In the genomic region with DNA sequence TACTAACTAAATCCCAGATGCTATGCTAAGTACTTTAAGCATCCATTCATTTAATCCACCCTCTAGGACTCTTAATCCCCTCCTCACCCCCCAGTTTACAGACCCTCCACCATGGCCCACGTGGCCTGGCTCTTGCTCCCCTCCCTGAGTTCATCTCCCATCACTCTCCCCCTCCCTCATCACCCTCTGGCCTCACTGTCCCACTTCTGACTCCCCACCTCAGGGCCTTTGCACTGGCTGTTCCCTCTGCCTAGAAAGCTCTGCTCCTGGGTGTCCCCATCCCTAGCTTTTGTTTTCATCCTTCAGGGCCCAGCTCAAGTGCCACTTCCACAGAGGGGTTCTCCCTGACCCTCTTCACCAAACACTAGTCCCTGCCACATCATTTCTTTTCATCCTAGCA, we compare ENCODE assay signal across 19 cellular contexts. TPM values are rescaled to one million over a fixed set of nuclear protein-coding genes. Genes with fewer than 3 reads are reported as not detected.
DNase-seq lines count a peak whose midpoint lies in the region; ATAC-seq, FAIRE-seq and TF ChIP-seq lines count a peak whose summit lies in the region.
"Had no signal": no experiment of that assay in that cellular context is flagged by ENCODE, and none has a peak within 500 bp of the region (broad histone marks: within the 10 kb centered on the region; RNA-seq: fewer than 3 reads in every experiment).

No MANE protein-coding gene starts in this region.

- no peaks in the 10 kb centered on the region for H3K9me3 ChIP-seq in CD4-positive, CD25-positive, alpha-beta regulatory T cell (ENCODE audit: control insufficient read depth in 2 of 2, low read length in 2 of 2)
- H3K9me3 ChIP-seq in K562 (replicated peaks; ENCODE audit: control insufficient read depth, insufficient read depth, low read depth, low read length): no peaks in the 10 kb centered on the region
- H3K9me3 ChIP-seq: MG63 had no signal

- H4K20me1 ChIP-seq in K562 (replicated peaks; ENCODE audit: control insufficient read depth, insufficient read depth, low read length): no peaks in the 10 kb centered on the region

- in situ Hi-C loops in K562 (cut with MboI): no loop called here

- TF ChIP-seq POLR2A in K562 (conservative IDR thresholded peaks at IDR 0.05): no peak

- H3K27me3 Mint-ChIP-seq in activated CD4-positive, alpha-beta memory T cell treated with anti-CD3 and anti-CD28 coated beads, Interleukin-2, amount 10 ng/mL, durations not matched to agents 7 days and 5 days: no peaks in the 10 kb centered on the region
- H3K27me3 Mint-ChIP-seq in activated CD4-positive, alpha-beta memory T cell treated with anti-CD3 and anti-CD28 coated beads for 36 hours: no peaks in the 10 kb centered on the region
- H3K27me3 Mint-ChIP-seq in CD4-positive, CD25-positive, alpha-beta regulatory T cell: peaks cover 5% of the 10 kb centered on the region

- intact Hi-C loops in activated CD4-positive, alpha-beta memory T cell treated with anti-CD3 and anti-CD28 coated beads for 36 hours (cut with micrococcal nuclease): loop anchor here (5.0 kb wide), 2 partner anchors 718 to 1012 kb away; a partner anchor contains a TSS
- intact Hi-C loops in K562 (cut with micrococcal nuclease): loop anchor here (10.0 kb wide), 1 partner anchor 75 kb away; a partner anchor contains a TSS

- BruUV-seq in K562 (replicated peaks; lab: Mats Ljungman, UMichigan): no TSS peak

- peaks cover 61% of the 10 kb centered on the region for H3K4me1 ChIP-seq in CD4-positive, CD25-positive, alpha-beta regulatory T cell (ENCODE audit: control insufficient read depth, insufficient read depth, low read length, poor library complexity, severe bottlenecking)
- peaks cover 7 to 17% of the 10 kb centered on the region in 2 experiments; a peak in 4 of 5 replicates for H3K4me1 ChIP-seq in K562 (replicated peaks in 1 of 2; ENCODE audit: control insufficient read depth in 2 of 2, insufficient read depth in 2 of 2, low read length in 2 of 2)

- H3K79me2 ChIP-seq in K562 (ENCODE audit: control insufficient read depth, insufficient read depth, low read length): peaks cover 12% of the 10 kb centered on the region

- no peak for TF ChIP-seq CTCF in K562 (IDR thresholded peaks at IDR 0.05 in 2 of 3, conservative IDR thresholded peaks at IDR 0.05 in 1 of 3; ENCODE audit: insufficient read depth in 2 of 3, low read depth in 1 of 3, low read length in 3 of 3)

- FAIRE-seq in K562 (lab: Jason Lieb, UNC): no peak
- FAIRE-seq: GM12892, H54, HepG2 had no signal

- H3K9ac ChIP-seq in K562 (ENCODE audit: insufficient read depth in 1 of 2, low read depth in 2 of 2, low read length in 2 of 2): no peak overlapping the region

- H3K4me2 ChIP-seq in K562 (ENCODE audit: insufficient read depth, low read length): no peak overlapping the region

- H3K36me3 ChIP-seq in CD4-positive, CD25-positive, alpha-beta regulatory T cell (ENCODE audit: control insufficient read depth, insufficient read depth, low read length): no peaks in the 10 kb centered on the region
- H3K36me3 ChIP-seq in K562 (ENCODE audit: control insufficient read depth, insufficient read depth, low read length): peaks cover 9% of the 10 kb centered on the region; the same call in 2 of the 3 replicates

- POLR2A ChIA-PET in activated CD4-positive, alpha-beta memory T cell treated with anti-CD3 and anti-CD28 coated beads, Interleukin-2, amount 10 ng/mL, durations not matched to agents 7 days and 5 days (lab: Charles Lee): no interaction called here
- POLR2A ChIA-PET in activated CD4-positive, alpha-beta memory T cell treated with anti-CD3 and anti-CD28 coated beads for 36 hours (lab: Charles Lee): no interaction called here
- POLR2A ChIA-PET in K562 (lab: Yijun Ruan, JAX): interaction anchor here (0.8 kb wide), 1 partner anchor 25 kb away, joined by 3 read pairs; no protein-coding TSS in a partner anchor

- ATAC-seq in CD4-positive, CD25-positive, alpha-beta regulatory T cell (ENCODE audit: low read depth in 2 of 2): no peak
- ATAC-seq in K562: no peak
- ATAC-seq in GM21825 (IDR thresholded peaks at IDR 0.05; ENCODE audit: unreplicated experiment): no peak
- no peak for ATAC-seq in GM19452 (IDR thresholded peaks at IDR 0.05; ENCODE audit: unreplicated experiment)
- ATAC-seq: HepG2 had no signal

- TF ChIP-seq EP300 in K562 (IDR thresholded peaks at IDR 0.05; ENCODE audit: low read length): no peak

- no peaks in the 10 kb centered on the region for H3K9me3 Mint-ChIP-seq in activated CD4-positive, alpha-beta memory T cell treated with anti-CD3 and anti-CD28 coated beads, Interleukin-2, amount 10 ng/mL, durations not matched to agents 7 days and 5 days
- no peaks in the 10 kb centered on the region for H3K9me3 Mint-ChIP-seq in activated CD4-positive, alpha-beta memory T cell treated with anti-CD3 and anti-CD28 coated beads for 36 hours
- H3K9me3 Mint-ChIP-seq in CD4-positive, CD25-positive, alpha-beta regulatory T cell: peaks cover 0 to 2% (median 0%) of the 10 kb centered on the region in 7 donors

- DNase-seq in activated CD4-positive, alpha-beta memory T cell treated with anti-CD3 and anti-CD28 coated beads, Interleukin-2, amount 10 ng/mL, durations not matched to agents 7 days and 5 days: no peak
- no peak for DNase-seq in activated CD4-positive, alpha-beta memory T cell treated with anti-CD3 and anti-CD28 coated beads for 36 hours
- no peak for DNase-seq in CD4-positive, CD25-positive, alpha-beta regulatory T cell
- DNase-seq in NCI-H82 (lab: John Stamatoyannopoulos, UW): peak; percentile 81
- no peak for DNase-seq in K562 (ENCODE audit: extremely low read depth in 1 of 4, low spot score in 3 of 4)
- DNase-seq in activated gamma-delta T cell (lab: John Stamatoyannopoulos, UW): no peak
- DNase-seq: C1 segment of cervical spinal cord; Karpas-422; NCI-H1092 treated with DMSO at 0.1 percent for 48 hours; NCI-H1694; NCI-H526; NK-92 treated with Interleukin-12 subunit alpha and Interleukin-12 subunit beta, amount 100 ng/mL, for 24 hours; SHP77 had no signal

- H3K27ac Mint-ChIP-seq in activated CD4-positive, alpha-beta memory T cell treated with anti-CD3 and anti-CD28 coated beads, Interleukin-2, amount 10 ng/mL, durations not matched to agents 7 days and 5 days: peak overlapping the region; percentile 47
- no peak overlapping the region for H3K27ac Mint-ChIP-seq in activated CD4-positive, alpha-beta memory T cell treated with anti-CD3 and anti-CD28 coated beads for 36 hours
- H3K27ac Mint-ChIP-seq in CD4-positive, CD25-positive, alpha-beta regulatory T cell: peak overlapping the region in 2 of 3 donors; percentile 51 to 69

- no peak for TF ChIP-seq RAD21 in K562 (CRISPR knock-in tag; conservative IDR thresholded peaks at IDR 0.05 in 1 of 2, IDR thresholded peaks at IDR 0.05 in 1 of 2)

- peaks cover 12% of the 10 kb centered on the region for H3K36me3 Mint-ChIP-seq in activated CD4-positive, alpha-beta memory T cell treated with anti-CD3 and anti-CD28 coated beads, Interleukin-2, amount 10 ng/mL, durations not matched to agents 7 days and 5 days (ENCODE audit: low read depth)
- H3K36me3 Mint-ChIP-seq in activated CD4-positive, alpha-beta memory T cell treated with anti-CD3 and anti-CD28 coated beads for 36 hours: no peaks in the 10 kb centered on the region
- no peaks in the 10 kb centered on the region for H3K36me3 Mint-ChIP-seq in CD4-positive, CD25-positive, alpha-beta regulatory T cell

- H3K4me1 Mint-ChIP-seq in activated CD4-positive, alpha-beta memory T cell treated with anti-CD3 and anti-CD28 coated beads, Interleukin-2, amount 10 ng/mL, durations not matched to agents 7 days and 5 days: peaks cover 63% of the 10 kb centered on the region
- H3K4me1 Mint-ChIP-seq in activated CD4-positive, alpha-beta memory T cell treated with anti-CD3 and anti-CD28 coated beads for 36 hours (ENCODE audit: low read depth): peaks cover 48% of the 10 kb centered on the region
- H3K4me1 Mint-ChIP-seq in CD4-positive, CD25-positive, alpha-beta regulatory T cell: peaks cover 8 to 78% (median 51%) of the 10 kb centered on the region in 4 donors

- H2AFZ ChIP-seq in K562 (ENCODE audit: low read depth, low read length): no peak overlapping the region

- no peaks in the 10 kb centered on the region for H3K9me1 ChIP-seq in K562 (ENCODE audit: control insufficient read depth, insufficient read depth, low read length)

- H3K4me3 ChIP-seq in CD4-positive, CD25-positive, alpha-beta regulatory T cell (ENCODE audit: low read depth, low read length): no peak overlapping the region
- H3K4me3 ChIP-seq in K562: no peak overlapping the region
- H3K4me3 ChIP-seq: MG63 had no signal

- no peak overlapping the region for H3K27ac ChIP-seq in CD4-positive, CD25-positive, alpha-beta regulatory T cell (ENCODE audit: insufficient read depth, low read length, poor library complexity, severe bottlenecking)
- no peak overlapping the region for H3K27ac ChIP-seq in K562 (ENCODE audit: extremely low read depth, low read depth, low read length)

- no peak overlapping the region for H3K4me3 Mint-ChIP-seq in activated CD4-positive, alpha-beta memory T cell treated with anti-CD3 and anti-CD28 coated beads, Interleukin-2, amount 10 ng/mL, durations not matched to agents 7 days and 5 days
- H3K4me3 Mint-ChIP-seq in activated CD4-positive, alpha-beta memory T cell treated with anti-CD3 and anti-CD28 coated beads for 36 hours: no peak overlapping the region
- no peak overlapping the region for H3K4me3 Mint-ChIP-seq in CD4-positive, CD25-positive, alpha-beta regulatory T cell

- WGBS in K562 (ENCODE audit: insufficient coverage, low coverage, missing lambda C conversion rate): 83% methylated on average over 1 of the region's 1 CpG

- H3K27me3 ChIP-seq in CD4-positive, CD25-positive, alpha-beta regulatory T cell (ENCODE audit: control insufficient read depth, insufficient read depth, low read length): no peaks in the 10 kb centered on the region
- no peaks in the 10 kb centered on the region for H3K27me3 ChIP-seq in K562 (ENCODE audit: control insufficient read depth in 2 of 2, insufficient read depth in 2 of 2, low read length in 2 of 2)
- H3K27me3 ChIP-seq: MG63 had no signal

- CTCF ChIA-PET in activated CD4-positive, alpha-beta memory T cell treated with anti-CD3 and anti-CD28 coated beads, Interleukin-2, amount 10 ng/mL, durations not matched to agents 7 days and 5 days (lab: Charles Lee): interaction anchor here (1.1 kb wide), 1 partner anchor 30 kb away, joined by 4 read pairs; no protein-coding TSS in a partner anchor
- CTCF ChIA-PET in activated CD4-positive, alpha-beta memory T cell treated with anti-CD3 and anti-CD28 coated beads for 36 hours (lab: Charles Lee): no interaction called here
- CTCF ChIA-PET in K562 (lab: Yijun Ruan, JAX; ENCODE audit: low intra/inter-chr PET ratio): no interaction called here

RNA-seq across cellular contexts. Expression of a gene that starts 4.2 kb away (rescaled TPM):
- total RNA-seq in activated CD4-positive, alpha-beta memory T cell treated with anti-CD3 and anti-CD28 coated beads, Interleukin-2, amount 10 ng/mL, durations not matched to agents 7 days and 5 days: 10 to 100 TPM; 10.8 to 11.2 TPM
- 1 to 10 TPM; 4.7 to 5.1 TPM for total RNA-seq in activated CD4-positive, alpha-beta memory T cell treated with anti-CD3 and anti-CD28 coated beads for 36 hours
- 22.3 TPM for total RNA-seq in CD4-positive, CD25-positive, alpha-beta regulatory T cell
- polyA plus RNA-seq in CD4-positive, CD25-positive, alpha-beta regulatory T cell: 10 to 100 TPM; 23.9 to 28.4 (median 24.3) TPM
- 2.5 and 4.1 TPM in 2 replicates for total RNA-seq in K562 (2011; cell fraction: chromatin; rRNA removed; ENCODE audit: low replicate concordance)
- total RNA-seq in K562 (2011; cell fraction: nucleolus; rRNA removed): 2.6 and 4.3 TPM in 2 replicates
- 2.5 and 2.7 TPM in 2 replicates for total RNA-seq in K562 (2011; cell fraction: nucleoplasm; rRNA removed)
- total RNA-seq in K562 (2014; rRNA removed) (3.5 and 6.7 TPM in 2 replicates), K562 (2014; rRNA removed; fragmentation: Illumina TruSeq; extraction: Trizol) (0.54 and 1.6 TPM in 2 replicates), K562 (2015; rRNA removed; fragmentation: Illumina TruSeq; extraction: Trizol) (5.2 and 5.5 TPM in 2 replicates), K562 (2021) (6.0 and 6.9 TPM in 2 replicates)
- polyA plus RNA-seq in K562 (2011; rRNA removed) (2.8 and 5.8 TPM in 2 replicates), K562 (2014; fragmentation: Illumina TruSeq; extraction: Trizol) (2.2 and 3.4 TPM in 2 replicates), K562 (2014; fragmentation: Nextera tagmentation; extraction: Ambion mirVana) (1 to 10 TPM in 1 of 2 experiments, under 1 TPM in 1; 0.83 to 1.4 TPM), K562 (2014; rRNA removed) (3.4 and 3.5 TPM in 2 replicates)
- 5.3 and 10.7 TPM in 2 replicates for polyA plus RNA-seq in K562 (2011; cell fraction: cytosol; rRNA removed)
- polyA plus RNA-seq in K562 (2011; cell fraction: nucleus; rRNA removed): 5.0 and 5.1 TPM in 2 replicates
- polyA plus RNA-seq in K562 (2012): 9.2 and 11.3 TPM in 2 replicates
- polyA minus RNA-seq in K562 (2011; rRNA and poly(A)+ RNA removed): 0.69 and 0.84 TPM in 2 replicates
- 2.3 and 2.5 TPM in 2 replicates for polyA minus RNA-seq in K562 (2011; cell fraction: cytosol; rRNA and poly(A)+ RNA removed)
- 1.9 and 2.3 TPM in 2 replicates for polyA minus RNA-seq in K562 (2011; cell fraction: nucleus; rRNA and poly(A)+ RNA removed)

RNA-seq across cellular contexts. Expression of a gene that starts 6.0 kb away (rescaled TPM):
- total RNA-seq in activated CD4-positive, alpha-beta memory T cell treated with anti-CD3 and anti-CD28 coated beads, Interleukin-2, amount 10 ng/mL, durations not matched to agents 7 days and 5 days: 100 to 1,000 TPM; 236 to 247 TPM
- 100 to 1,000 TPM; 108 to 110 TPM for total RNA-seq in activated CD4-positive, alpha-beta memory T cell treated with anti-CD3 and anti-CD28 coated beads for 36 hours
- 414 TPM for total RNA-seq in CD4-positive, CD25-positive, alpha-beta regulatory T cell
- polyA plus RNA-seq in CD4-positive, CD25-positive, alpha-beta regulatory T cell: 10 to 100 TPM; 31.6 to 51.8 (median 46.9) TPM
- 64.3 and 157 TPM in 2 replicates for total RNA-seq in K562 (2011; cell fraction: chromatin; rRNA removed; ENCODE audit: low replicate concordance)
- 136 and 144 TPM in 2 replicates for total RNA-seq in K562 (2011; cell fraction: nucleolus; rRNA removed)
- total RNA-seq in K562 (2011; cell fraction: nucleoplasm; rRNA removed): 124 and 158 TPM in 2 replicates
- 18.6 and 25.8 TPM in 2 replicates for total RNA-seq in K562 (2014; rRNA removed)
- total RNA-seq in K562 (2014; rRNA removed; fragmentation: Illumina TruSeq; extraction: Trizol): 10.4 and 12.3 TPM in 2 replicates
- 14.7 and 17.2 TPM in 2 replicates for total RNA-seq in K562 (2015; rRNA removed; fragmentation: Illumina TruSeq; extraction: Trizol)
- 131 and 159 TPM in 2 replicates for total RNA-seq in K562 (2021)
- polyA plus RNA-seq in K562 (2011; rRNA removed): 11.8 and 13.4 TPM in 2 replicates
- polyA plus RNA-seq in K562 (2011; cell fraction: cytosol; rRNA removed): 15.8 and 29.1 TPM in 2 replicates
- polyA plus RNA-seq in K562 (2011; cell fraction: nucleus; rRNA removed): 32.7 and 67.7 TPM in 2 replicates
- polyA plus RNA-seq in K562 (2012): 114 and 117 TPM in 2 replicates
- polyA plus RNA-seq in K562 (2014; fragmentation: Illumina TruSeq; extraction: Trizol): 45.7 and 64.4 TPM in 2 replicates
- polyA plus RNA-seq in K562 (2014; fragmentation: Nextera tagmentation; extraction: Ambion mirVana): under 1 TPM; 0.24 to 0.77 TPM
- 35.2 and 37.8 TPM in 2 replicates for polyA plus RNA-seq in K562 (2014; rRNA removed)
- 8.5 and 9.4 TPM in 2 replicates for polyA minus RNA-seq in K562 (2011; rRNA and poly(A)+ RNA removed)
- 77.3 and 101 TPM in 2 replicates for polyA minus RNA-seq in K562 (2011; cell fraction: cytosol; rRNA and poly(A)+ RNA removed)
- polyA minus RNA-seq in K562 (2011; cell fraction: nucleus; rRNA and poly(A)+ RNA removed): 19.0 and 20.9 TPM in 2 replicates

RNA-seq across cellular contexts. Expression of a gene that starts 16.6 kb away (rescaled TPM):
- total RNA-seq in activated CD4-positive, alpha-beta memory T cell treated with anti-CD3 and anti-CD28 coated beads, Interleukin-2, amount 10 ng/mL, durations not matched to agents 7 days and 5 days: 1 to 10 TPM; 8.0 to 9.6 TPM
- 1 to 10 TPM; 4.5 to 4.6 TPM for total RNA-seq in activated CD4-positive, alpha-beta memory T cell treated with anti-CD3 and anti-CD28 coated beads for 36 hours
- 12.4 TPM for total RNA-seq in CD4-positive, CD25-positive, alpha-beta regulatory T cell
- polyA plus RNA-seq in CD4-positive, CD25-positive, alpha-beta regulatory T cell: 1 to 10 TPM; 2.0 to 7.5 (median 4.0) TPM
- total RNA-seq in K562 (2011; cell fraction: chromatin; rRNA removed; ENCODE audit: low replicate concordance): 24.4 and 50.0 TPM in 2 replicates
- 29.5 and 29.9 TPM in 2 replicates for total RNA-seq in K562 (2011; cell fraction: nucleolus; rRNA removed)
- total RNA-seq in K562 (2011; cell fraction: nucleoplasm; rRNA removed): 34.4 and 41.6 TPM in 2 replicates
- 2.8 and 4.3 TPM in 2 replicates for total RNA-seq in K562 (2014; rRNA removed)
- 1.5 and 1.6 TPM in 2 replicates for total RNA-seq in K562 (2014; rRNA removed; fragmentation: Illumina TruSeq; extraction: Trizol)
- 1.7 and 1.8 TPM in 2 replicates for total RNA-seq in K562 (2015; rRNA removed; fragmentation: Illumina TruSeq; extraction: Trizol)
- 2.3 and 2.7 TPM in 2 replicates for total RNA-seq in K562 (2021)
- 3.0 and 3.9 TPM in 2 replicates for polyA plus RNA-seq in K562 (2011; rRNA removed)
- polyA plus RNA-seq in K562 (2011; cell fraction: cytosol; rRNA removed): 2.3 and 3.1 TPM in 2 replicates
- polyA plus RNA-seq in K562 (2011; cell fraction: nucleus; rRNA removed): 18.6 and 23.2 TPM in 2 replicates
- 2.8 and 6.9 TPM in 2 replicates for polyA plus RNA-seq in K562 (2012)
- polyA plus RNA-seq in K562 (2014; fragmentation: Illumina TruSeq; extraction: Trizol): 3.0 and 3.1 TPM in 2 replicates
- polyA plus RNA-seq in K562 (2014; fragmentation: Nextera tagmentation; extraction: Ambion mirVana): 1 to 10 TPM; 1.2 to 1.8 TPM
- polyA plus RNA-seq in K562 (2014; rRNA removed): 3.1 and 5.2 TPM in 2 replicates
- polyA minus RNA-seq in K562 (2011; rRNA and poly(A)+ RNA removed): 1.9 and 2.4 TPM in 2 replicates
- polyA minus RNA-seq in K562 (2011; cell fraction: cytosol; rRNA and poly(A)+ RNA removed): 2.0 and 3.7 TPM in 2 replicates
- polyA minus RNA-seq in K562 (2011; cell fraction: nucleus; rRNA and poly(A)+ RNA removed): 5.4 and 6.3 TPM in 2 replicates

RNA-seq across cellular contexts. Expression of a gene that starts 37.4 kb away (rescaled TPM):
- 10 to 100 TPM; 18.8 to 25.2 TPM for total RNA-seq in activated CD4-positive, alpha-beta memory T cell treated with anti-CD3 and anti-CD28 coated beads, Interleukin-2, amount 10 ng/mL, durations not matched to agents 7 days and 5 days
- total RNA-seq in activated CD4-positive, alpha-beta memory T cell treated with anti-CD3 and anti-CD28 coated beads for 36 hours: 10 to 100 TPM; 43.0 to 45.5 TPM
- total RNA-seq in CD4-positive, CD25-positive, alpha-beta regulatory T cell: 13.9 TPM
- polyA plus RNA-seq in CD4-positive, CD25-positive, alpha-beta regulatory T cell: 10 to 100 TPM; 46.1 to 65.3 (median 58.6) TPM
- total RNA-seq in K562 (2011; cell fraction: chromatin; rRNA removed; ENCODE audit: low replicate concordance): 10.4 and 27.0 TPM in 2 replicates
- total RNA-seq in K562 (2011; cell fraction: nucleolus; rRNA removed): 28.7 and 35.4 TPM in 2 replicates
- total RNA-seq in K562 (2011; cell fraction: nucleoplasm; rRNA removed): 18.0 and 19.2 TPM in 2 replicates
- total RNA-seq in K562 (2014; rRNA removed) (37.8 and 47.1 TPM in 2 replicates), K562 (2014; rRNA removed; fragmentation: Illumina TruSeq; extraction: Trizol) (8.6 and 10.9 TPM in 2 replicates), K562 (2015; rRNA removed; fragmentation: Illumina TruSeq; extraction: Trizol) (32.5 and 35.0 TPM in 2 replicates), K562 (2021) (59.7 and 66.0 TPM in 2 replicates)
- polyA plus RNA-seq in K562 (2011; rRNA removed) (43.3 and 53.6 TPM in 2 replicates), K562 (2014; fragmentation: Illumina TruSeq; extraction: Trizol) (22.3 and 47.3 TPM in 2 replicates), K562 (2014; fragmentation: Nextera tagmentation; extraction: Ambion mirVana) (10 to 100 TPM; 15.1 to 41.8 TPM), K562 (2014; rRNA removed) (75.5 and 76.1 TPM in 2 replicates)
- polyA plus RNA-seq in K562 (2011; cell fraction: cytosol; rRNA removed): 64.2 and 117 TPM in 2 replicates
- polyA plus RNA-seq in K562 (2011; cell fraction: nucleus; rRNA removed): 33.3 and 35.8 TPM in 2 replicates
- 51.8 and 96.9 TPM in 2 replicates for polyA plus RNA-seq in K562 (2012)
- polyA minus RNA-seq in K562 (2011; rRNA and poly(A)+ RNA removed): 8.8 and 12.2 TPM in 2 replicates
- 19.4 and 42.8 TPM in 2 replicates for polyA minus RNA-seq in K562 (2011; cell fraction: cytosol; rRNA and poly(A)+ RNA removed)
- polyA minus RNA-seq in K562 (2011; cell fraction: nucleus; rRNA and poly(A)+ RNA removed): 10.1 and 11.0 TPM in 2 replicates

RNA-seq across cellular contexts. Expression of a gene that starts 37.9 kb away (rescaled TPM):
- 10 to 100 TPM; 17.9 to 27.1 TPM for total RNA-seq in activated CD4-positive, alpha-beta memory T cell treated with anti-CD3 and anti-CD28 coated beads, Interleukin-2, amount 10 ng/mL, durations not matched to agents 7 days and 5 days
- total RNA-seq in activated CD4-positive, alpha-beta memory T cell treated with anti-CD3 and anti-CD28 coated beads for 36 hours: 10 to 100 TPM; 17.4 to 23.2 TPM
- 14.3 TPM for total RNA-seq in CD4-positive, CD25-positive, alpha-beta regulatory T cell
- polyA plus RNA-seq in CD4-positive, CD25-positive, alpha-beta regulatory T cell: 10 to 100 TPM; 55.8 to 66.0 (median 61.9) TPM
- 10.6 and 34.3 TPM in 2 replicates for total RNA-seq in K562 (2011; cell fraction: chromatin; rRNA removed; ENCODE audit: low replicate concordance)
- total RNA-seq in K562 (2011; cell fraction: nucleolus; rRNA removed): 28.8 and 36.0 TPM in 2 replicates
- total RNA-seq in K562 (2011; cell fraction: nucleoplasm; rRNA removed): 11.3 and 14.4 TPM in 2 replicates
- total RNA-seq in K562 (2014; rRNA removed) (44.5 and 52.5 TPM in 2 replicates), K562 (2014; rRNA removed; fragmentation: Illumina TruSeq; extraction: Trizol) (2.0 and 4.8 TPM in 2 replicates), K562 (2015; rRNA removed; fragmentation: Illumina TruSeq; extraction: Trizol) (10.6 and 14.0 TPM in 2 replicates), K562 (2021) (14.6 and 16.6 TPM in 2 replicates)
- polyA plus RNA-seq in K562 (2011; rRNA removed) (14.1 and 30.0 TPM in 2 replicates), K562 (2014; fragmentation: Illumina TruSeq; extraction: Trizol) (24.0 and 28.8 TPM in 2 replicates), K562 (2014; fragmentation: Nextera tagmentation; extraction: Ambion mirVana) (1 to 10 TPM; 4.5 to 6.4 TPM), K562 (2014; rRNA removed) (23.0 and 26.9 TPM in 2 replicates)
- polyA plus RNA-seq in K562 (2011; cell fraction: cytosol; rRNA removed): 42.6 and 93.8 TPM in 2 replicates
- polyA plus RNA-seq in K562 (2011; cell fraction: nucleus; rRNA removed): 46.1 and 46.4 TPM in 2 replicates
- 18.7 and 29.6 TPM in 2 replicates for polyA plus RNA-seq in K562 (2012)
- polyA minus RNA-seq in K562 (2011; rRNA and poly(A)+ RNA removed): 6.4 and 7.1 TPM in 2 replicates
- 22.1 and 33.9 TPM in 2 replicates for polyA minus RNA-seq in K562 (2011; cell fraction: cytosol; rRNA and poly(A)+ RNA removed)
- polyA minus RNA-seq in K562 (2011; cell fraction: nucleus; rRNA and poly(A)+ RNA removed): 11.6 and 15.8 TPM in 2 replicates
